Comparison of ENCODE assay signal across 24 cellular contexts in the genomic region with DNA sequence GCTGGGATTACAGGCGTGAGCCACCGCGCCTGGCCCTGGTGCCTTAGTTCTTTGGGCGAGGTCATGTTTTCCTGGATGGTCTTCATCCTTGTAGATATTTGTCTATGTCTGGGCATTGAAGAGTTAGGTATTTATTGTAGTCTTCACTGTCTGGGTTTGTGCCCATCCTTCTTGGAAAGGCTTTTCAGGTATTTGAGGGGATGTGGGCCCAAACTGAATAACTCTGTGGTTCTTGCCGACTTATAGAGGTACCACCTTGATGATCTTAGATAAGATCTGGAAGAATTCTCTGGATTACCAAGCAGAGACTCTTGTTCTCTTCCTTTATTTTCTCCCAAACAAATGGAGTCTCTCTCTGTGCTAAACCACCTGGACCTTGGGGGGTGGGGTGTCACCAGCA.
"Had no signal": no experiment of that assay in that cellular context is flagged by ENCODE, and none has a peak within 500 bp of the region (broad histone marks: within the 10 kb centered on the region; RNA-seq: fewer than 3 reads in every experiment).

No MANE protein-coding gene starts in this region.

- H3K27ac ChIP-seq: brain microvascular endothelial cell, coronary artery, dorsolateral prefrontal cortex had no signal

- H3K27me3 ChIP-seq: brain microvascular endothelial cell, dorsolateral prefrontal cortex had no signal

- H3K36me3 ChIP-seq: brain microvascular endothelial cell had no signal

- H3K27ac Mint-ChIP-seq: activated CD8-positive, alpha-beta T cell treated with anti-CD3 and anti-CD28 coated beads for 36 hours; activated naive CD8-positive, alpha-beta T cell; activated T-helper 17 cell treated with anti-CD3 and anti-CD28 coated beads, Interleukin-2, amount 50 U/mL, for 72 hours; dendritic cell treated with granulocyte-macrophage colony-stimulating factor and Interleukin-4, amounts not matched to agents 40 ng/mL and 50 ng/mL, for 4 days had no signal

- ATAC-seq: activated CD8-positive, alpha-beta T cell treated with anti-CD3 and anti-CD28 coated beads for 36 hours; activated T-cell treated with anti-CD3 and anti-CD28 coated beads, Interleukin-2, amount 50 U/mL, for 4 hours; activated T-helper 17 cell treated with anti-CD3 and anti-CD28 coated beads, Interleukin-2, amount 50 U/mL, for 72 hours had no signal

- DNase-seq: activated CD4-positive, alpha-beta T cell treated with anti-CD3 and anti-CD28 coated beads for 1 hour; activated CD4-positive, alpha-beta T cell treated with anti-CD3 and anti-CD28 coated beads for 4 hours; activated CD4-positive, alpha-beta T cell treated with anti-CD3 and anti-CD28 coated beads, Interleukin-2, amount 50 U/mL, for 1 hour; activated CD4-positive, alpha-beta T cell treated with anti-CD3 and anti-CD28 coated beads, Interleukin-2, amount 50 U/mL, for 48 hours; activated CD8-positive, alpha-beta memory T cell treated with anti-CD3 and anti-CD28 coated beads for 24 hours; activated CD8-positive, alpha-beta T cell treated with anti-CD3 and anti-CD28 coated beads for 36 hours; activated effector memory CD4-positive, alpha-beta T cell treated with Interleukin-2 at 50 U/mL for 16 hours; activated gamma-delta T cell treated with Interleukin-2 at 50 U/mL for 16 hours; activated naive CD4-positive, alpha-beta T cell treated with anti-CD3 and anti-CD28 coated beads, Interleukin-2, amount 50 U/mL, for 16 hours; activated naive CD4-positive, alpha-beta T cell treated with Interleukin-2 at 50 U/mL for 16 hours; activated T-cell treated with anti-CD3 and anti-CD28 coated beads, Interleukin-2, amount 50 U/mL, for 4 hours; amniotic stem cell; anterior cingulate cortex; brain microvascular endothelial cell; dorsolateral prefrontal cortex; effector CD4-positive, alpha-beta T cell; foreskin fibroblast; head of caudate nucleus; T-helper 2 cell had no signal

- H3K4me3 ChIP-seq: coronary artery, dorsolateral prefrontal cortex had no signal

- H3K27me3 Mint-ChIP-seq: activated CD8-positive, alpha-beta T cell treated with anti-CD3 and anti-CD28 coated beads for 36 hours had no signal

- H3K9me3 Mint-ChIP-seq: activated CD8-positive, alpha-beta T cell treated with anti-CD3 and anti-CD28 coated beads for 36 hours; activated T-cell treated with anti-CD3 and anti-CD28 coated beads, Interleukin-2, amount 50 U/mL, for 4 hours; activated T-helper 17 cell treated with anti-CD3 and anti-CD28 coated beads, Interleukin-2, amount 50 U/mL, for 72 hours; central memory CD8-positive, alpha-beta T cell; dendritic cell treated with granulocyte-macrophage colony-stimulating factor and Interleukin-4, amounts not matched to agents 40 ng/mL and 50 ng/mL, for 4 days had no signal

- H3K4me1 Mint-ChIP-seq: activated T-helper 17 cell treated with anti-CD3 and anti-CD28 coated beads, Interleukin-2, amount 50 U/mL, for 72 hours; central memory CD8-positive, alpha-beta T cell had no signal

- H3K4me3 Mint-ChIP-seq: activated CD8-positive, alpha-beta T cell treated with anti-CD3 and anti-CD28 coated beads for 36 hours; activated naive CD8-positive, alpha-beta T cell; activated T-cell treated with anti-CD3 and anti-CD28 coated beads, Interleukin-2, amount 50 U/mL, for 4 hours; activated T-helper 17 cell treated with anti-CD3 and anti-CD28 coated beads, Interleukin-2, amount 50 U/mL, for 72 hours; central memory CD8-positive, alpha-beta T cell; dendritic cell treated with granulocyte-macrophage colony-stimulating factor and Interleukin-4, amounts not matched to agents 40 ng/mL and 50 ng/mL, for 4 days had no signal

- H3K36me3 Mint-ChIP-seq: activated naive CD8-positive, alpha-beta T cell had no signal
